In genomic region chr17:66531826-66532439, GRCh38 we compare ENCODE assay signal across 19 cellular contexts.
DNase-seq lines count a peak whose midpoint lies in the region; ATAC-seq and TF ChIP-seq lines count a peak whose summit lies in the region.
"Had no signal": no experiment of that assay in that cellular context is flagged by ENCODE, and none has a peak within 500 bp of the region (broad histone marks: within the 10 kb centered on the region; RNA-seq: fewer than 3 reads in every experiment).

No MANE protein-coding gene starts in this region.

- H3K27ac Mint-ChIP-seq in activated CD4-positive, alpha-beta memory T cell treated with anti-CD3 and anti-CD28 coated beads, Interleukin-2, amount 10 ng/mL, durations not matched to agents 7 days and 5 days, result no peak overlapping the region
- H3K27ac Mint-ChIP-seq: activated CD4-positive, alpha-beta T cell treated with anti-CD3 and anti-CD28 coated beads for 36 hours had no signal

- POLR2A ChIA-PET in activated CD4-positive, alpha-beta memory T cell treated with anti-CD3 and anti-CD28 coated beads, Interleukin-2, amount 10 ng/mL, durations not matched to agents 7 days and 5 days (lab: Charles Lee), result interaction anchor here (1.8 kb wide), 1 partner anchor 10 kb away, joined by 4 read pairs; no protein-coding TSS in a partner anchor

- H3K9ac ChIP-seq in SK-N-MC (ENCODE audit: insufficient read length), result no peak overlapping the region

- H3K27me3 Mint-ChIP-seq in activated CD4-positive, alpha-beta memory T cell treated with anti-CD3 and anti-CD28 coated beads, Interleukin-2, amount 10 ng/mL, durations not matched to agents 7 days and 5 days, result no peaks in the 10 kb centered on the region
- H3K27me3 Mint-ChIP-seq: activated CD4-positive, alpha-beta T cell treated with anti-CD3 and anti-CD28 coated beads for 36 hours; naive thymus-derived CD8-positive, alpha-beta T cell had no signal

- WGBS in sigmoid colon, 2 donors, result 94 to 95% methylated on average over 6 of the region's 6 CpGs

- H3K4me3 Mint-ChIP-seq in activated CD4-positive, alpha-beta memory T cell treated with anti-CD3 and anti-CD28 coated beads, Interleukin-2, amount 10 ng/mL, durations not matched to agents 7 days and 5 days, result no peak overlapping the region
- H3K4me3 Mint-ChIP-seq: activated CD4-positive, alpha-beta T cell treated with anti-CD3 and anti-CD28 coated beads for 36 hours had no signal

- intact Hi-C loops in sigmoid colon (cut with DNase I), result no loop called here

- peaks cover 33% of the 10 kb centered on the region for H3K4me1 Mint-ChIP-seq in activated CD4-positive, alpha-beta memory T cell treated with anti-CD3 and anti-CD28 coated beads, Interleukin-2, amount 10 ng/mL, durations not matched to agents 7 days and 5 days

- peaks cover 5% of the 10 kb centered on the region for H3K4me1 ChIP-seq in foreskin keratinocyte
- H3K4me1 ChIP-seq in sigmoid colon, result peaks cover 0 to 56% (median 49%) of the 10 kb centered on the region in 4 donors
- H3K4me1 ChIP-seq: upper lobe of right lung had no signal

- CTCF ChIA-PET in activated CD4-positive, alpha-beta memory T cell treated with anti-CD3 and anti-CD28 coated beads, Interleukin-2, amount 10 ng/mL, durations not matched to agents 7 days and 5 days (lab: Charles Lee), result interaction anchor here (1.3 kb wide), 1 partner anchor 17 kb away, joined by 4 read pairs; no protein-coding TSS in a partner anchor

- H3K36me3 Mint-ChIP-seq in activated CD4-positive, alpha-beta memory T cell treated with anti-CD3 and anti-CD28 coated beads, Interleukin-2, amount 10 ng/mL, durations not matched to agents 7 days and 5 days (ENCODE audit: low read depth), result peaks cover 29% of the 10 kb centered on the region

- H3K36me3 ChIP-seq in SK-N-MC (ENCODE audit: insufficient read depth, low read length) (no peaks in the 10 kb centered on the region), sigmoid colon (no peaks in the 10 kb centered on the region), WERI-Rb-1 (no peaks in the 10 kb centered on the region)
- H3K36me3 ChIP-seq: upper lobe of right lung had no signal

- no peak for TF ChIP-seq CTCF in foreskin keratinocyte (conservative IDR thresholded peaks at IDR 0.05)
- TF ChIP-seq CTCF in sigmoid colon (IDR thresholded peaks at IDR 0.05), result no peak
- TF ChIP-seq CTCF in WERI-Rb-1 (IDR thresholded peaks at IDR 0.05; ENCODE audit: low read depth, low read length), result no peak

- peak overlapping the region; percentile 22; the same call in 1 of the 2 replicates for H3K27ac ChIP-seq in SK-N-MC
- no peak overlapping the region for H3K27ac ChIP-seq in foreskin keratinocyte
- H3K27ac ChIP-seq in sigmoid colon, result peak overlapping the region; percentile 74 to 87 (median 78)
- H3K27ac ChIP-seq in WERI-Rb-1, result no peak overlapping the region
- H3K27ac ChIP-seq: 22Rv1, upper lobe of right lung had no signal

- H3K27me3 ChIP-seq in foreskin keratinocyte, result no peaks in the 10 kb centered on the region
- no peaks in the 10 kb centered on the region for H3K27me3 ChIP-seq in sigmoid colon
- no peaks in the 10 kb centered on the region for H3K27me3 ChIP-seq in WERI-Rb-1 (ENCODE audit: insufficient read depth, low read depth, severe bottlenecking)
- H3K27me3 ChIP-seq: upper lobe of right lung had no signal

- no peak for TF ChIP-seq POLR2A in sigmoid colon (IDR thresholded peaks at IDR 0.05)

- H3K4me3 ChIP-seq in SK-N-MC (peak overlapping the region; percentile 3; the same call in 1 of the 2 replicates), sigmoid colon (no peak overlapping the region), WERI-Rb-1 (ENCODE audit: low read depth, low read length) (no peak overlapping the region)
- H3K4me3 ChIP-seq: upper lobe of right lung had no signal

- H3K9me3 Mint-ChIP-seq in activated CD4-positive, alpha-beta memory T cell treated with anti-CD3 and anti-CD28 coated beads, Interleukin-2, amount 10 ng/mL, durations not matched to agents 7 days and 5 days, result no peaks in the 10 kb centered on the region

- ATAC-seq in foreskin keratinocyte, result peak; percentile 31
- ATAC-seq: activated CD4-positive, alpha-beta T cell treated with anti-CD3 and anti-CD28 coated beads for 36 hours; esophagus mucosa; HCT116; naive thymus-derived CD8-positive, alpha-beta T cell; upper lobe of right lung had no signal

- TF ChIP-seq EP300 in sigmoid colon (IDR thresholded peaks at IDR 0.05), result no peak

- H3K9me3 ChIP-seq in SK-N-MC (ENCODE audit: low read depth, low read length), result no peaks in the 10 kb centered on the region
- H3K9me3 ChIP-seq in sigmoid colon, result no peaks in the 10 kb centered on the region
- H3K9me3 ChIP-seq in WERI-Rb-1 (ENCODE audit: severe bottlenecking), result no peaks in the 10 kb centered on the region
- H3K9me3 ChIP-seq: upper lobe of right lung had no signal

- DNase-seq in NCI-H2171 treated with DMSO at 0.1 percent for 48 hours (lab: John Stamatoyannopoulos, UW) (peak; percentile 36), NCI-H2171 (lab: John Stamatoyannopoulos, UW) (no peak), SK-N-MC (ENCODE audit: low read depth, low spot score) (no peak), foreskin keratinocyte (no peak), sigmoid colon (no peak), SHP77 (lab: John Stamatoyannopoulos, UW) (no peak), WERI-Rb-1 (no peak)
- no peak for DNase-seq in activated CD4-positive, alpha-beta memory T cell treated with anti-CD3 and anti-CD28 coated beads, Interleukin-2, amount 10 ng/mL, durations not matched to agents 7 days and 5 days
- DNase-seq: activated CD4-positive, alpha-beta T cell treated with anti-CD3 and anti-CD28 coated beads for 36 hours; activated CD8-positive, alpha-beta memory T cell treated with anti-CD3 and anti-CD28 coated beads, Interleukin-2, amount 50 U/mL, for 48 hours; DMS53; effector memory CD4-positive, alpha-beta T cell; small intestine; stimulated activated CD4-positive, alpha-beta T cell treated with anti-CD3 and anti-CD28 coated beads, Interleukin-4, amount 100 ng/mL, for 24 hours; upper lobe of right lung had no signal

Comparison
In these comparisons a context has a peak if more than half of its experiments do, and no peak if none do; other contexts are left out.
1. H3K27ac ChIP-seq: peak in SK-N-MC (single experiment) and sigmoid colon (4 of 4); none in foreskin keratinocyte (single experiment) and WERI-Rb-1 (single experiment).